In the genomic region with DNA sequence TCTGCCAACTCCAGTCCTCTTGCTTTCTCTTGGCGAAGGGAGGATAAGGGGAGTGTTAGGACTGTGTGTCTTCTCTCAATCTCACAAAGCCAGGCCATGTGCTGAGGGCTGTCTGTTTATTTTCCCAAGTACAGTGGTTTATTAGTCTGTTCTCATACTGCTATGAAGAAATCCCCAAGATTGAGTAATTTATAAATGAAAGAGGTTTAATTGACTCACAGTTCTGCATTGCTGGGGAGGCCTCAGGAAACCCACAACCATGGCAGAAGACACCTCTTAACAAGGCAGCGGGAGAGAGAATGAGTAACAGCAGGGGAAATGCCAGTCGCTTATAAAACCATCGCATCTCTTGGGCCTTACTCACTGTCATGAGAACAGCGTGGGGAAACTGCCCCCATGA, we compare ENCODE assay signal across 13 cellular contexts. TPM values are rescaled to one million over a fixed set of nuclear protein-coding genes. Genes with fewer than 3 reads are reported as not detected.
DNase-seq lines count a peak whose midpoint lies in the region; ATAC-seq and TF ChIP-seq lines count a peak whose summit lies in the region.
"Had no signal": no experiment of that assay in that cellular context is flagged by ENCODE, and none has a peak within 500 bp of the region (broad histone marks: within the 10 kb centered on the region; RNA-seq: fewer than 3 reads in every experiment).

No MANE protein-coding gene starts in this region.

- ATAC-seq in left lobe of liver (no peak), GM21528 (IDR thresholded peaks at IDR 0.05; ENCODE audit: low FRiP score, unreplicated experiment) (no peak)
- ATAC-seq: sciatic nerve had no signal

- H3K27ac ChIP-seq in breast epithelium: no peak overlapping the region
- peak overlapping the region; percentile 31 for H3K27ac ChIP-seq in epithelial cell of prostate

- H3K27ac Mint-ChIP-seq in MCF 10A (ENCODE audit: low read depth, unreplicated experiment): peak overlapping the region; percentile 86
- H3K27ac Mint-ChIP-seq: CD4-positive, alpha-beta T cell had no signal

- TF ChIP-seq CTCF in MCF 10A (IDR thresholded peaks at IDR 0.05; ENCODE audit: unreplicated experiment) (no peak), breast epithelium (IDR thresholded peaks at IDR 0.05) (no peak)

- no peaks in the 10 kb centered on the region for H3K27me3 Mint-ChIP-seq in MCF 10A (ENCODE audit: insufficient read depth, unreplicated experiment)

- H3K9me3 Mint-ChIP-seq in MCF 10A (ENCODE audit: unreplicated experiment): peaks cover 18% of the 10 kb centered on the region

- H3K36me3 Mint-ChIP-seq in MCF 10A (ENCODE audit: insufficient read depth, unreplicated experiment): peaks cover 6% of the 10 kb centered on the region

- H3K36me3 ChIP-seq in breast epithelium: no peaks in the 10 kb centered on the region

- H3K4me1 ChIP-seq in breast epithelium: no peaks in the 10 kb centered on the region

- H3K9me3 ChIP-seq in breast epithelium: peaks cover 6 to 13% of the 10 kb centered on the region in 2 donors

- POLR2A ChIA-PET in MCF 10A (lab: Yijun Ruan, JAX): no interaction called here

- BruUV-seq in MCF 10A (replicated peaks; lab: Mats Ljungman, UMichigan): no TSS peak

- peaks cover 12% of the 10 kb centered on the region for H3K4me1 Mint-ChIP-seq in MCF 10A (ENCODE audit: insufficient read depth, unreplicated experiment)

- CTCF ChIA-PET in MCF 10A (lab: Yijun Ruan, JAX): no interaction called here

- H3K4me3 ChIP-seq in breast epithelium: no peak overlapping the region

- no peaks in the 10 kb centered on the region for H3K27me3 ChIP-seq in breast epithelium

- TF ChIP-seq POLR2A in breast epithelium (IDR thresholded peaks at IDR 0.05): no peak

- intact Hi-C loops in MCF 10A (cut with micrococcal nuclease): loop anchor here (5.0 kb wide), 3 partner anchors 103 to 1323 kb away; no protein-coding TSS in a partner anchor
- intact Hi-C loops in breast epithelium (cut with DNase I; ENCODE audit: low total_unique reads): no loop called here

- H3K4me3 Mint-ChIP-seq in MCF 10A (ENCODE audit: unreplicated experiment): no peak overlapping the region
- H3K4me3 Mint-ChIP-seq: CD4-positive, alpha-beta T cell had no signal

- DNase-seq in MCF 10A (ENCODE audit: unreplicated experiment): peak; percentile 92
- DNase-seq in breast epithelium (ENCODE audit: low spot score in 2 of 2): no peak
- DNase-seq in MV-4-11 (lab: John Stamatoyannopoulos, UW): peak; percentile 61
- peak; percentile 83 for DNase-seq in epithelial cell of prostate (ENCODE audit: low read depth, low spot score)
- peak; percentile 1 to 5 for DNase-seq in stimulated activated CD8-positive, alpha-beta memory T cell treated with anti-CD3 and anti-CD28 coated beads, Interleukin-2, amount 100 ng/mL, for 48 hours (ENCODE audit: low read depth in 2 of 2)
- no peak for DNase-seq in left lobe of liver (ENCODE audit: low spot score)
- no peak for DNase-seq in RPMI8226
- DNase-seq: activated CD4-positive, alpha-beta T cell treated with anti-CD3 and anti-CD28 coated beads, Interleukin-2, amount 50 U/mL, for 1 hour; anterior cingulate cortex; CD4-positive, alpha-beta T cell; NCI-H748 treated with DMSO at 0.1 percent for 48 hours had no signal

RNA-seq across cellular contexts. Expression of gene CKS2, which starts 36.2 kb away (rescaled TPM):
- total RNA-seq in MCF 10A (2022): 82.2 and 90.4 TPM in 2 replicates
- 10 to 100 TPM; 18.2 to 32.4 (median 21.7) TPM for total RNA-seq in breast epithelium
- 4.4 TPM for total RNA-seq in left lobe of liver

RNA-seq across cellular contexts. Expression of gene SECISBP2, which starts 43.5 kb away (rescaled TPM):
- total RNA-seq in MCF 10A (2022) (36.4 and 38.9 TPM in 2 replicates), breast epithelium (10 to 100 TPM; 40.5 to 84.7 (median 76.0) TPM), left lobe of liver (19.1 TPM)

Comparison
In these comparisons a context has a peak if more than half of its experiments do, and no peak if none do; other contexts are left out.
1. DNase-seq: peak in MCF 10A (single experiment), MV-4-11 (single experiment), epithelial cell of prostate (single experiment) and stimulated activated CD8-positive, alpha-beta memory T cell treated with anti-CD3 and anti-CD28 coated beads, Interleukin-2, amount 100 ng/mL, for 48 hours (2 of 2); none in breast epithelium (0 of 2), left lobe of liver (single experiment) and RPMI8226 (single experiment).